ENCODE assay signal across 1 cellular context in the genomic region with DNA sequence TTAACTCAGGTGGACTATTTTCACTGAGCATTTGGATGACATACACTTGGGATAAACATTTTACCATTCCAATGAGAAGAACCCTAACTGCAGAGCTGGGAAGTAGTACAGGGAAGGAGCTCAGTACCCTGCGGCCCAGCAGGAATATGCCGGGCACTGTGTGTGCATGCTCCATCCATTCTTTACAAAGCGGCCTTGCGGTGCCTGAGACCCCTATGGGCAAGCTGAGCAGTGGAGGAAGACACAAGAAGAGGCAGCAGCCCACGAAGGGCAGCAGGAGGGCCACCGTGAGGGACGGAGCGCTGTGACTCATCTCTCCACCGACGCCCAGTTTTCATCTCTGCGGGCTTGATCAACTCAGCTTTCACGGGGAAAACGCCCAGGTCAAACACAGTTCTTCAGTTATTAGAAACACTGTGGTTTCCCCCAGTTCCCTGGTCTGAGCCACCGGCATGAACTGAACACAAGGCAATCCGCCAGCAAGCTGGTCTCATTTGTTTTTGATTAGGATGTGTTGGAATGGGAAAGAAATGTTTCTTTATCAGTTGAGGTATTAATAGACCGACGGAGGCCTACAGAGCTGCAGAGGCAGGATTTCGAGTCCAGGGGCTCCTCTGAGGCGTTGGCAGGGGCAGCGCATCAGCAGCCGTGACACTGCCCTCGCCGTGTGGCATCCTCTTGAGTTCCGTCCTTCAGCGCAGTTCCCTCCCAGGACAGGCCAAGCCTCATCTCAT.
TF ChIP-seq lines count a peak whose summit lies in the region.

No MANE protein-coding gene starts in this region.

TF ChIP-seq in GM23338, 12 proteins besides CTCF, POLR2A, EP300 and RAD21 (continued from another document):
- TF ChIP-seq, protein P1, sequence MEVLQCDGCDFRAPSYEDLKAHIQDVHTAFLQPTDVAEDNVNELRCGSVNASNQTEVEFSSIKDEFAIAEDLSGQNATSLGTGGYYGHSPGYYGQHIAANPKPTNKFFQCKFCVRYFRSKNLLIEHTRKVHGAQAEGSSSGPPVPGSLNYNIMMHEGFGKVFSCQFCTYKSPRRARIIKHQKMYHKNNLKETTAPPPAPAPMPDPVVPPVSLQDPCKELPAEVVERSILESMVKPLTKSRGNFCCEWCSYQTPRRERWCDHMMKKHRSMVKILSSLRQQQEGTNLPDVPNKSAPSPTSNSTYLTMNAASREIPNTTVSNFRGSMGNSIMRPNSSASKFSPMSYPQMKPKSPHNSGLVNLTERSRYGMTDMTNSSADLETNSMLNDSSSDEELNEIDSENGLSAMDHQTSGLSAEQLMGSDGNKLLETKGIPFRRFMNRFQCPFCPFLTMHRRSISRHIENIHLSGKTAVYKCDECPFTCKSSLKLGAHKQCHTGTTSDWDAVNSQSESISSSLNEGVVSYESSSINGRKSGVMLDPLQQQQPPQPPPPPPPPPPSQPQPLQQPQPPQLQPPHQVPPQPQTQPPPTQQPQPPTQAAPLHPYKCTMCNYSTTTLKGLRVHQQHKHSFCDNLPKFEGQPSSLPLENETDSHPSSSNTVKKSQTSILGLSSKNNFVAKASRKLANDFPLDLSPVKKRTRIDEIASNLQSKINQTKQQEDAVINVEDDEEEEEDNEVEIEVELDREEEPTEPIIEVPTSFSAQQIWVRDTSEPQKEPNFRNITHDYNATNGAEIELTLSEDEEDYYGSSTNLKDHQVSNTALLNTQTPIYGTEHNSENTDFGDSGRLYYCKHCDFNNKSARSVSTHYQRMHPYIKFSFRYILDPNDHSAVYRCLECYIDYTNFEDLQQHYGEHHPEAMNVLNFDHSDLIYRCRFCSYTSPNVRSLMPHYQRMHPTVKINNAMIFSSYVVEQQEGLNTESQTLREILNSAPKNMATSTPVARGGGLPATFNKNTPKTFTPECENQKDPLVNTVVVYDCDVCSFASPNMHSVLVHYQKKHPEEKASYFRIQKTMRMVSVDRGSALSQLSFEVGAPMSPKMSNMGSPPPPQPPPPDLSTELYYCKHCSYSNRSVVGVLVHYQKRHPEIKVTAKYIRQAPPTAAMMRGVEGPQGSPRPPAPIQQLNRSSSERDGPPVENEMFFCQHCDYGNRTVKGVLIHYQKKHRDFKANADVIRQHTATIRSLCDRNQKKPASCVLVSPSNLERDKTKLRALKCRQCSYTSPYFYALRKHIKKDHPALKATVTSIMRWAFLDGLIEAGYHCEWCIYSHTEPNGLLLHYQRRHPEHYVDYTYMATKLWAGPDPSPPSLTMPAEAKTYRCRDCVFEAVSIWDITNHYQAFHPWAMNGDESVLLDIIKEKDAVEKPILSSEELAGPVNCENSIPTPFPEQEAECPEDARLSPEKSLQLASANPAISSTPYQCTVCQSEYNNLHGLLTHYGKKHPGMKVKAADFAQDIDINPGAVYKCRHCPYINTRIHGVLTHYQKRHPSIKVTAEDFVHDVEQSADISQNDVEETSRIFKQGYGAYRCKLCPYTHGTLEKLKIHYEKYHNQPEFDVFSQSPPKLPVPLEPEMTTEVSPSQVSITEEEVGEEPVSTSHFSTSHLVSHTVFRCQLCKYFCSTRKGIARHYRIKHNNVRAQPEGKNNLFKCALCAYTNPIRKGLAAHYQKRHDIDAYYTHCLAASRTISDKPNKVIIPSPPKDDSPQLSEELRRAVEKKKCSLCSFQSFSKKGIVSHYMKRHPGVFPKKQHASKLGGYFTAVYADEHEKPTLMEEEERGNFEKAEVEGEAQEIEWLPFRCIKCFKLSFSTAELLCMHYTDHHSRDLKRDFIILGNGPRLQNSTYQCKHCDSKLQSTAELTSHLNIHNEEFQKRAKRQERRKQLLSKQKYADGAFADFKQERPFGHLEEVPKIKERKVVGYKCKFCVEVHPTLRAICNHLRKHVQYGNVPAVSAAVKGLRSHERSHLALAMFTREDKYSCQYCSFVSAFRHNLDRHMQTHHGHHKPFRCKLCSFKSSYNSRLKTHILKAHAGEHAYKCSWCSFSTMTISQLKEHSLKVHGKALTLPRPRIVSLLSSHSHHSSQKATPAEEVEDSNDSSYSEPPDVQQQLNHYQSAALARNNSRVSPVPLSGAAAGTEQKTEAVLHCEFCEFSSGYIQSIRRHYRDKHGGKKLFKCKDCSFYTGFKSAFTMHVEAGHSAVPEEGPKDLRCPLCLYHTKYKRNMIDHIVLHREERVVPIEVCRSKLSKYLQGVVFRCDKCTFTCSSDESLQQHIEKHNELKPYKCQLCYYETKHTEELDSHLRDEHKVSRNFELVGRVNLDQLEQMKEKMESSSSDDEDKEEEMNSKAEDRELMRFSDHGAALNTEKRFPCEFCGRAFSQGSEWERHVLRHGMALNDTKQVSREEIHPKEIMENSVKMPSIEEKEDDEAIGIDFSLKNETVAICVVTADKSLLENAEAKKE (CRISPR knock-in tag; IDR thresholded peaks at IDR 0.05): no peak
- TF ChIP-seq, protein P2, sequence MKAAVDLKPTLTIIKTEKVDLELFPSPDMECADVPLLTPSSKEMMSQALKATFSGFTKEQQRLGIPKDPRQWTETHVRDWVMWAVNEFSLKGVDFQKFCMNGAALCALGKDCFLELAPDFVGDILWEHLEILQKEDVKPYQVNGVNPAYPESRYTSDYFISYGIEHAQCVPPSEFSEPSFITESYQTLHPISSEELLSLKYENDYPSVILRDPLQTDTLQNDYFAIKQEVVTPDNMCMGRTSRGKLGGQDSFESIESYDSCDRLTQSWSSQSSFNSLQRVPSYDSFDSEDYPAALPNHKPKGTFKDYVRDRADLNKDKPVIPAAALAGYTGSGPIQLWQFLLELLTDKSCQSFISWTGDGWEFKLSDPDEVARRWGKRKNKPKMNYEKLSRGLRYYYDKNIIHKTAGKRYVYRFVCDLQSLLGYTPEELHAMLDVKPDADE (IDR thresholded peaks at IDR 0.05): no peak
- TF ChIP-seq EZH2phosphoT487 (IDR thresholded peaks at IDR 0.05; ENCODE audit: unreplicated experiment) (no peak), STAT1 (IDR thresholded peaks at IDR 0.05; ENCODE audit: unreplicated experiment) (no peak)
